26 cellular contexts compared by ENCODE assay signal in genomic region chr3:10389341-10389740, GRCh38.
DNase-seq lines count a peak whose midpoint lies in the region; ATAC-seq, FAIRE-seq and TF ChIP-seq lines count a peak whose summit lies in the region.
"Had no signal": no experiment of that assay in that cellular context is flagged by ENCODE, and none has a peak within 500 bp of the region (broad histone marks: within the 10 kb centered on the region; RNA-seq: fewer than 3 reads in every experiment).

No MANE protein-coding gene starts in this region.

- H3K27ac Mint-ChIP-seq in activated CD8-positive, alpha-beta T cell treated with anti-CD3 and anti-CD28 coated beads for 36 hours = no peak overlapping the region
- no peak overlapping the region for H3K27ac Mint-ChIP-seq in activated CD8-positive, alpha-beta T cell treated with anti-CD3 and anti-CD28 coated beads, Interleukin-2, amount 10 ng/mL, durations not matched to agents 7 days and 5 days
- peak overlapping the region in 4 of 8 donors; percentile 2 to 51 (median 30) for H3K27ac Mint-ChIP-seq in CD8-positive, alpha-beta memory T cell
- H3K27ac Mint-ChIP-seq: type B pancreatic cell had no signal

- DNase-seq in activated CD8-positive, alpha-beta T cell treated with anti-CD3 and anti-CD28 coated beads for 36 hours = no peak
- DNase-seq in activated CD8-positive, alpha-beta T cell treated with anti-CD3 and anti-CD28 coated beads, Interleukin-2, amount 10 ng/mL, durations not matched to agents 7 days and 5 days = no peak
- DNase-seq in GM18507 (ENCODE audit: extremely low spot score, insufficient read length, low read depth) (no peak), RPMI8226 (peak; percentile 41), spleen (no peak), right lobe of liver (no peak)
- no peak for DNase-seq in CD8-positive, alpha-beta memory T cell
- DNase-seq: activated CD4-positive, alpha-beta T cell treated with anti-CD3 and anti-CD28 coated beads for 48 hours; anterior cingulate cortex; caudate nucleus; heart left ventricle; left colon; mesendoderm; naive thymus-derived CD4-positive, alpha-beta T cell; NCI-H1105; NCI-H2081; NCI-H82; occipital lobe; PC-9; retina; SHP77 treated with DMSO at 0.1 percent for 48 hours; stimulated activated CD4-positive, alpha-beta T cell treated with anti-CD3 and anti-CD28 coated beads, Interleukin-4, amount 100 ng/mL, for 4 hours had no signal

- intact Hi-C loops in activated CD8-positive, alpha-beta T cell treated with anti-CD3 and anti-CD28 coated beads for 36 hours (cut with micrococcal nuclease) = no loop called here
- intact Hi-C loops in spleen (cut with DNase I; ENCODE audit: low total_unique reads) (no loop called here), right lobe of liver (cut with DNase I) (no loop called here)

- H3K4me1 ChIP-seq in spleen (peaks cover 0 to 31% (median 16%) of the 10 kb centered on the region in 6 donors), right lobe of liver (no peaks in the 10 kb centered on the region)
- H3K4me1 ChIP-seq in CD8-positive, alpha-beta memory T cell (ENCODE audit: insufficient read depth, low read length) = peaks cover 22% of the 10 kb centered on the region
- H3K4me1 ChIP-seq: heart left ventricle had no signal

- CTCF ChIA-PET in activated CD8-positive, alpha-beta T cell treated with anti-CD3 and anti-CD28 coated beads for 36 hours (lab: Charles Lee) = interaction anchor here (1.3 to 1.8 kb wide), 2 partner anchors 37 to 46 kb away, joined by 4 read pairs; no protein-coding TSS in a partner anchor
- CTCF ChIA-PET in activated CD8-positive, alpha-beta T cell treated with anti-CD3 and anti-CD28 coated beads, Interleukin-2, amount 10 ng/mL, durations not matched to agents 7 days and 5 days (lab: Charles Lee) = no interaction called here
- CTCF ChIA-PET in CD8-positive, alpha-beta memory T cell (lab: Charles Lee) = no interaction called here

- TF ChIP-seq POLR2A in spleen (IDR thresholded peaks at IDR 0.05) = no peak
- TF ChIP-seq POLR2A in right lobe of liver (IDR thresholded peaks at IDR 0.05) = no peak

- 38 to 54% (median 48%) methylated on average over 1 of the region's 1 CpG for WGBS in spleen, 5 donors
- WGBS in right lobe of liver (ENCODE audit: insufficient coverage, low coverage, low lambda C conversion rate, missing lambda C conversion rate) = 63% methylated on average over 1 of the region's 1 CpG

- H3K9me3 ChIP-seq in spleen (peaks cover 0 to 42% (median 35%) of the 10 kb centered on the region in 8 donors), right lobe of liver (no peaks in the 10 kb centered on the region)
- H3K9me3 ChIP-seq in CD8-positive, alpha-beta memory T cell (ENCODE audit: low read length) = no peaks in the 10 kb centered on the region

- H3K4me3 Mint-ChIP-seq in activated CD8-positive, alpha-beta T cell treated with anti-CD3 and anti-CD28 coated beads for 36 hours = no peak overlapping the region
- no peak overlapping the region for H3K4me3 Mint-ChIP-seq in activated CD8-positive, alpha-beta T cell treated with anti-CD3 and anti-CD28 coated beads, Interleukin-2, amount 10 ng/mL, durations not matched to agents 7 days and 5 days
- H3K4me3 Mint-ChIP-seq in CD8-positive, alpha-beta memory T cell = no peak overlapping the region
- H3K4me3 Mint-ChIP-seq: naive thymus-derived CD4-positive, alpha-beta T cell; type B pancreatic cell had no signal

- no peaks in the 10 kb centered on the region for H3K27me3 Mint-ChIP-seq in activated CD8-positive, alpha-beta T cell treated with anti-CD3 and anti-CD28 coated beads for 36 hours
- H3K27me3 Mint-ChIP-seq in activated CD8-positive, alpha-beta T cell treated with anti-CD3 and anti-CD28 coated beads, Interleukin-2, amount 10 ng/mL, durations not matched to agents 7 days and 5 days (ENCODE audit: low read depth) = peaks cover 2% of the 10 kb centered on the region
- no peaks in the 10 kb centered on the region for H3K27me3 Mint-ChIP-seq in CD8-positive, alpha-beta memory T cell

- no peaks in the 10 kb centered on the region for H3K36me3 Mint-ChIP-seq in activated CD8-positive, alpha-beta T cell treated with anti-CD3 and anti-CD28 coated beads for 36 hours (ENCODE audit: low read depth)
- H3K36me3 Mint-ChIP-seq in activated CD8-positive, alpha-beta T cell treated with anti-CD3 and anti-CD28 coated beads, Interleukin-2, amount 10 ng/mL, durations not matched to agents 7 days and 5 days (ENCODE audit: low read depth) = no peaks in the 10 kb centered on the region
- no peaks in the 10 kb centered on the region for H3K36me3 Mint-ChIP-seq in CD8-positive, alpha-beta memory T cell
- H3K36me3 Mint-ChIP-seq: naive thymus-derived CD4-positive, alpha-beta T cell; type B pancreatic cell had no signal

- H3K9me3 Mint-ChIP-seq in activated CD8-positive, alpha-beta T cell treated with anti-CD3 and anti-CD28 coated beads for 36 hours = peaks cover 11% of the 10 kb centered on the region
- H3K9me3 Mint-ChIP-seq in activated CD8-positive, alpha-beta T cell treated with anti-CD3 and anti-CD28 coated beads, Interleukin-2, amount 10 ng/mL, durations not matched to agents 7 days and 5 days (ENCODE audit: insufficient read depth) = no peaks in the 10 kb centered on the region
- no peaks in the 10 kb centered on the region for H3K9me3 Mint-ChIP-seq in CD8-positive, alpha-beta memory T cell
- H3K9me3 Mint-ChIP-seq: type B pancreatic cell had no signal

- POLR2A ChIA-PET in activated CD8-positive, alpha-beta T cell treated with anti-CD3 and anti-CD28 coated beads for 36 hours (lab: Charles Lee) = no interaction called here
- POLR2A ChIA-PET in activated CD8-positive, alpha-beta T cell treated with anti-CD3 and anti-CD28 coated beads, Interleukin-2, amount 10 ng/mL, durations not matched to agents 7 days and 5 days (lab: Charles Lee) = no interaction called here
- POLR2A ChIA-PET in CD8-positive, alpha-beta memory T cell (lab: Charles Lee) = no interaction called here

- peaks cover 9% of the 10 kb centered on the region for H3K4me1 Mint-ChIP-seq in activated CD8-positive, alpha-beta T cell treated with anti-CD3 and anti-CD28 coated beads for 36 hours (ENCODE audit: low read depth)
- H3K4me1 Mint-ChIP-seq in activated CD8-positive, alpha-beta T cell treated with anti-CD3 and anti-CD28 coated beads, Interleukin-2, amount 10 ng/mL, durations not matched to agents 7 days and 5 days (ENCODE audit: low read depth) = no peaks in the 10 kb centered on the region
- peaks cover 39 to 55% (median 39%) of the 10 kb centered on the region in 3 donors for H3K4me1 Mint-ChIP-seq in CD8-positive, alpha-beta memory T cell

- H3K27me3 ChIP-seq in spleen (replicated peaks in 1 of 7) = no peaks in the 10 kb centered on the region
- H3K27me3 ChIP-seq in right lobe of liver = no peaks in the 10 kb centered on the region
- no peaks in the 10 kb centered on the region for H3K27me3 ChIP-seq in CD8-positive, alpha-beta memory T cell (ENCODE audit: insufficient read depth, low read length, poor library complexity, severe bottlenecking)

- H3K4me3 ChIP-seq in spleen = no peak overlapping the region
- H3K4me3 ChIP-seq in right lobe of liver = no peak overlapping the region
- no peak overlapping the region for H3K4me3 ChIP-seq in CD8-positive, alpha-beta memory T cell (ENCODE audit: low read length)
- H3K4me3 ChIP-seq: heart left ventricle, PC-9 had no signal

- H3K27ac ChIP-seq in spleen = peak overlapping the region in 5 of 8 donors; percentile 55 to 88 (median 81)
- H3K27ac ChIP-seq in right lobe of liver = no peak overlapping the region
- H3K27ac ChIP-seq in CD8-positive, alpha-beta memory T cell (ENCODE audit: low read depth, low read length) = no peak overlapping the region
- H3K27ac ChIP-seq: heart left ventricle, PC-9 had no signal

- peak; percentile 48 for ATAC-seq in activated CD8-positive, alpha-beta T cell treated with anti-CD3 and anti-CD28 coated beads for 36 hours
- ATAC-seq in activated CD8-positive, alpha-beta T cell treated with anti-CD3 and anti-CD28 coated beads, Interleukin-2, amount 10 ng/mL, durations not matched to agents 7 days and 5 days = no peak
- ATAC-seq in right lobe of liver (no peak), HG02840 (IDR thresholded peaks at IDR 0.05; ENCODE audit: low FRiP score, unreplicated experiment) (no peak)
- ATAC-seq: heart left ventricle, left colon had no signal

- FAIRE-seq in GM18507 (lab: Jason Lieb, UNC) = peak; percentile 50
- FAIRE-seq: D721Med, TTC549 had no signal

- H3K36me3 ChIP-seq in spleen (no peaks in the 10 kb centered on the region), right lobe of liver (peaks cover 0 to 27% (median 5%) of the 10 kb centered on the region in 4 donors)
- no peaks in the 10 kb centered on the region for H3K36me3 ChIP-seq in CD8-positive, alpha-beta memory T cell (ENCODE audit: insufficient read depth, low read length)
- H3K36me3 ChIP-seq: heart left ventricle had no signal

- TF ChIP-seq CTCF in activated CD8-positive, alpha-beta T cell treated with anti-CD3 and anti-CD28 coated beads for 36 hours (IDR thresholded peaks at IDR 0.05) = no peak
- TF ChIP-seq CTCF in spleen (IDR thresholded peaks at IDR 0.05 in 8 of 11, conservative IDR thresholded peaks at IDR 0.05 in 3 of 11) (no peak), right lobe of liver (IDR thresholded peaks at IDR 0.05) (no peak)

Comparison
In these comparisons a context has a peak if more than half of its experiments do, and no peak if none do; other contexts are left out.
1. H3K27ac ChIP-seq: peak in spleen (5 of 8); none in right lobe of liver (0 of 3) and CD8-positive, alpha-beta memory T cell (single experiment).